Comparison of ENCODE assay signal across 8 cellular contexts in genomic region chr19:35717665-35718344, GRCh38. TPM values are rescaled to one million over a fixed set of nuclear protein-coding genes. Genes with fewer than 3 reads are reported as not detected.
A peak's percentile ranks its signal among the peaks of the same experiment; 100 is the strongest.
DNase-seq lines count a peak whose midpoint lies in the region; ATAC-seq and TF ChIP-seq lines count a peak whose summit lies in the region.

Gene KMT2B, plus strand, starts transcription at chr19:35718003. Its CDS starts 16 bp downstream, at chr19:35718019.

- peak; percentile 98 for DNase-seq in MG63
- DNase-seq in Right ventricle myocardium superior: no peak
- no peak for DNase-seq in NCI-H1694 treated with DMSO at 0.1 percent for 48 hours (lab: John Stamatoyannopoulos, UW)
- no peak for DNase-seq in NOMO-1 treated with dmso at 0.1 percent for 144 hours (lab: John Stamatoyannopoulos, UW; ENCODE audit: unreplicated experiment)

- H3K27ac Mint-ChIP-seq in activated T-helper 17 cell treated with anti-CD3 and anti-CD28 coated beads, Interleukin-2, amount 50 U/mL, for 72 hours: peak within 1 kb of the TSS; percentile 98

- peaks cover 92% of the 10 kb centered on the region for H3K36me3 Mint-ChIP-seq in activated T-helper 17 cell treated with anti-CD3 and anti-CD28 coated beads, Interleukin-2, amount 50 U/mL, for 72 hours (ENCODE audit: low read depth)

- peak within 1 kb of the TSS; percentile 96 for H3K4me3 Mint-ChIP-seq in activated T-helper 17 cell treated with anti-CD3 and anti-CD28 coated beads, Interleukin-2, amount 50 U/mL, for 72 hours

- peak within 1 kb of the TSS; percentile 95 for H2AFZ ChIP-seq in parathyroid adenoma

- H3K27ac ChIP-seq in BLaER1: peak within 1 kb of the TSS; percentile 95
- peak within 1 kb of the TSS; percentile 95 for H3K27ac ChIP-seq in parathyroid adenoma

- H3K9ac ChIP-seq in BLaER1 (peak within 1 kb of the TSS; percentile 95), parathyroid adenoma (peak within 1 kb of the TSS; percentile 46)

- no peaks in the 10 kb centered on the region for H3K9me3 Mint-ChIP-seq in activated T-helper 17 cell treated with anti-CD3 and anti-CD28 coated beads, Interleukin-2, amount 50 U/mL, for 72 hours

- no peak for TF ChIP-seq CTCF in parathyroid adenoma (IDR thresholded peaks at IDR 0.05)

- peak; percentile 58 for ATAC-seq in GM19372 (IDR thresholded peaks at IDR 0.05; ENCODE audit: low read depth, unreplicated experiment)
- peak; percentile 4 for ATAC-seq in activated T-helper 17 cell treated with anti-CD3 and anti-CD28 coated beads, Interleukin-2, amount 50 U/mL, for 72 hours (replicated peaks)
- ATAC-seq in Right ventricle myocardium superior (ENCODE audit: poor library complexity): peak; percentile 82

- H3K9me3 ChIP-seq in BLaER1 (no peaks in the 10 kb centered on the region), MG63 (no peaks in the 10 kb centered on the region), parathyroid adenoma (ENCODE audit: control insufficient read depth, low read length) (no peaks in the 10 kb centered on the region)

- intact Hi-C loops in Right ventricle myocardium superior (cut with DNase I): loop anchor here (2.0 to 10.0 kb wide), 3 partner anchors 23 to 217 kb away; partner anchors contain the start of genes LRFN3 and TMEM147

- H3K79me2 ChIP-seq in parathyroid adenoma: peaks cover 32% of the 10 kb centered on the region

- H3K4me1 ChIP-seq in BLaER1 (peaks cover 40% of the 10 kb centered on the region), parathyroid adenoma (peaks cover 7% of the 10 kb centered on the region)

- H3K4me2 ChIP-seq in BLaER1 (peak within 1 kb of the TSS; percentile 97), parathyroid adenoma (ENCODE audit: low read length) (peak within 1 kb of the TSS; percentile 89)

- 0 out of 2 replicates have a peak, but pooled peaks cover 3% of the 10 kb centered on the region for H3K27me3 ChIP-seq in BLaER1
- no peaks in the 10 kb centered on the region for H3K27me3 ChIP-seq in MG63
- H3K27me3 ChIP-seq in parathyroid adenoma (ENCODE audit: control insufficient read depth, insufficient read depth, low read length): no peaks in the 10 kb centered on the region

- no peaks in the 10 kb centered on the region for H3K27me3 Mint-ChIP-seq in activated T-helper 17 cell treated with anti-CD3 and anti-CD28 coated beads, Interleukin-2, amount 50 U/mL, for 72 hours

- H3K4me1 Mint-ChIP-seq in activated T-helper 17 cell treated with anti-CD3 and anti-CD28 coated beads, Interleukin-2, amount 50 U/mL, for 72 hours: no peaks in the 10 kb centered on the region

- H3K4me3 ChIP-seq in BLaER1: peak within 1 kb of the TSS; percentile 76
- peak within 1 kb of the TSS; percentile 89 for H3K4me3 ChIP-seq in MG63
- peak within 1 kb of the TSS; percentile 93 for H3K4me3 ChIP-seq in parathyroid adenoma (ENCODE audit: low read depth, low read length)

- H4K20me1 ChIP-seq in BLaER1: peaks cover 47% of the 10 kb centered on the region

- H3K36me3 ChIP-seq in BLaER1: peaks cover 34% of the 10 kb centered on the region
- peaks cover 39% of the 10 kb centered on the region for H3K36me3 ChIP-seq in MG63
- no peaks in the 10 kb centered on the region for H3K36me3 ChIP-seq in parathyroid adenoma (ENCODE audit: control insufficient read depth, insufficient read depth, low read length)

RNA-seq across cellular contexts. Expression of gene KMT2B, which starts in this region (rescaled TPM):
- 2.3 and 6.0 TPM in 2 replicates for total RNA-seq in MG63 (2014; rRNA removed; shearing (Covaris generic); ENCODE audit: low replicate concordance)
- total RNA-seq in activated T-helper 17 cell treated with anti-CD3 and anti-CD28 coated beads, Interleukin-2, amount 50 U/mL, for 72 hours: 100 to 1,000 TPM in 1 of 2 donors, 10 to 100 TPM in 1; 67.4 to 117 TPM
- total RNA-seq in Right ventricle myocardium superior: 16.3 TPM

Comparison
In these comparisons a context has a peak if more than half of its experiments do, and no peak if none do; other contexts are left out.
1. ATAC-seq: peak in every context shown above with its lines; median percentile 82 in Right ventricle myocardium superior; 58 in GM19372; 4 in activated T-helper 17 cell treated with anti-CD3 and anti-CD28 coated beads, Interleukin-2, amount 50 U/mL, for 72 hours.